1 cellular context compared by ENCODE assay signal in the genomic region with DNA sequence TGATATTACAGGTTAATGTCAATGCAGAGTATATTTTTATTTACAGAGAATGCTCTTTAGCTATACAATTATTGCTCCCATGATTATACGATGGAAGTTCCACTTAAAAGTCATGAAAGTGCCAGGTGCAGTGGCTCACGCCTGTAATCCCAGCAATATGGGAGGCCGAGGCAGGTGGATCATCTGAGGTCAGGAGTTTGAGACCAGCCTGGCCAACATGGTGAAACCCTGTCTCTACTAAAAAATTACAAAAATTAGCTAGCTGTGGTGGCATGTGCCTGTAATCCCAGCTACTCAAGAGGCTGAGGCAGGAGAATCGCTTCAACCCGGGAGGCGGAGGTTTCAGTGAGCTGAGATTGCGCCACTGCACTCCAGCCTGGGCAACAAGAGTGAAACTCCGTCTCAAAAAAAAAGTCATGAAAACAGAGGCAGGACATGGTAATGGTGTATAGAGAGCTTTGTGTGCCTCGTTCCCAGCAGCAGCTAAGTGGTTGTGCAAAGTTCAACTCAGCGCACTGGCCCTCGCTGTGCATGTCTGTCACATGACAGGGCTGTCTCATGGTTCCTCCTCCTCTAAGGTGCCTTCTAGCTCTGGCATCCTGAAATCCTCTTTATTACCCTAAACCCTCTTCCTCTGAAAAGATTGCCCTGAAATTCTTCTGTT.
TF ChIP-seq lines count a peak whose summit lies in the region.
"Not testable (repeated sequence)": the region's sequence is repeated elsewhere in the genome, so short reads cannot be mapped to it uniquely, and the experiment has no call there.

No MANE protein-coding gene starts in this region.

TF ChIP-seq in HepG2, 621 proteins besides CTCF, POLR2A, EP300 and RAD21 (continued from another document and continues in another):
- peak; percentile 89 for TF ChIP-seq PAXIP1 (CRISPR knock-in tag; conservative IDR thresholded peaks at IDR 0.05)
- TF ChIP-seq, protein P1, sequence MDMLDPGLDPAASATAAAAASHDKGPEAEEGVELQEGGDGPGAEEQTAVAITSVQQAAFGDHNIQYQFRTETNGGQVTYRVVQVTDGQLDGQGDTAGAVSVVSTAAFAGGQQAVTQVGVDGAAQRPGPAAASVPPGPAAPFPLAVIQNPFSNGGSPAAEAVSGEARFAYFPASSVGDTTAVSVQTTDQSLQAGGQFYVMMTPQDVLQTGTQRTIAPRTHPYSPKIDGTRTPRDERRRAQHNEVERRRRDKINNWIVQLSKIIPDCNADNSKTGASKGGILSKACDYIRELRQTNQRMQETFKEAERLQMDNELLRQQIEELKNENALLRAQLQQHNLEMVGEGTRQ (IDR thresholded peaks at IDR 0.05; ENCODE audit: low read depth, low read length), result peak; percentile 94
- TF ChIP-seq, protein P1 (CRISPR knock-in tag; IDR thresholded peaks at IDR 0.05; ENCODE audit: borderline replicate concordance), result peak; percentile 92; the same call in 1 of the 2 replicates
- peak; percentile 97 for TF ChIP-seq TFE3 (CRISPR knock-in tag; IDR thresholded peaks at IDR 0.05)
- TF ChIP-seq MIER2 (CRISPR knock-in tag; IDR thresholded peaks at IDR 0.05), result peak; percentile 71; the same call in 1 of the 2 replicates
- TF ChIP-seq, protein P2, sequence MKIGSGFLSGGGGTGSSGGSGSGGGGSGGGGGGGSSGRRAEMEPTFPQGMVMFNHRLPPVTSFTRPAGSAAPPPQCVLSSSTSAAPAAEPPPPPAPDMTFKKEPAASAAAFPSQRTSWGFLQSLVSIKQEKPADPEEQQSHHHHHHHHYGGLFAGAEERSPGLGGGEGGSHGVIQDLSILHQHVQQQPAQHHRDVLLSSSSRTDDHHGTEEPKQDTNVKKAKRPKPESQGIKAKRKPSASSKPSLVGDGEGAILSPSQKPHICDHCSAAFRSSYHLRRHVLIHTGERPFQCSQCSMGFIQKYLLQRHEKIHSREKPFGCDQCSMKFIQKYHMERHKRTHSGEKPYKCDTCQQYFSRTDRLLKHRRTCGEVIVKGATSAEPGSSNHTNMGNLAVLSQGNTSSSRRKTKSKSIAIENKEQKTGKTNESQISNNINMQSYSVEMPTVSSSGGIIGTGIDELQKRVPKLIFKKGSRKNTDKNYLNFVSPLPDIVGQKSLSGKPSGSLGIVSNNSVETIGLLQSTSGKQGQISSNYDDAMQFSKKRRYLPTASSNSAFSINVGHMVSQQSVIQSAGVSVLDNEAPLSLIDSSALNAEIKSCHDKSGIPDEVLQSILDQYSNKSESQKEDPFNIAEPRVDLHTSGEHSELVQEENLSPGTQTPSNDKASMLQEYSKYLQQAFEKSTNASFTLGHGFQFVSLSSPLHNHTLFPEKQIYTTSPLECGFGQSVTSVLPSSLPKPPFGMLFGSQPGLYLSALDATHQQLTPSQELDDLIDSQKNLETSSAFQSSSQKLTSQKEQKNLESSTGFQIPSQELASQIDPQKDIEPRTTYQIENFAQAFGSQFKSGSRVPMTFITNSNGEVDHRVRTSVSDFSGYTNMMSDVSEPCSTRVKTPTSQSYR (CRISPR knock-in tag; IDR thresholded peaks at IDR 0.05; ENCODE audit: borderline replicate concordance), result peak; percentile 32; the same call in 1 of the 2 replicates
- peak; percentile 76; the same call in 1 of the 2 replicates for TF ChIP-seq ZNF772 (CRISPR knock-in tag; IDR thresholded peaks at IDR 0.05)
- TF ChIP-seq, protein P3, sequence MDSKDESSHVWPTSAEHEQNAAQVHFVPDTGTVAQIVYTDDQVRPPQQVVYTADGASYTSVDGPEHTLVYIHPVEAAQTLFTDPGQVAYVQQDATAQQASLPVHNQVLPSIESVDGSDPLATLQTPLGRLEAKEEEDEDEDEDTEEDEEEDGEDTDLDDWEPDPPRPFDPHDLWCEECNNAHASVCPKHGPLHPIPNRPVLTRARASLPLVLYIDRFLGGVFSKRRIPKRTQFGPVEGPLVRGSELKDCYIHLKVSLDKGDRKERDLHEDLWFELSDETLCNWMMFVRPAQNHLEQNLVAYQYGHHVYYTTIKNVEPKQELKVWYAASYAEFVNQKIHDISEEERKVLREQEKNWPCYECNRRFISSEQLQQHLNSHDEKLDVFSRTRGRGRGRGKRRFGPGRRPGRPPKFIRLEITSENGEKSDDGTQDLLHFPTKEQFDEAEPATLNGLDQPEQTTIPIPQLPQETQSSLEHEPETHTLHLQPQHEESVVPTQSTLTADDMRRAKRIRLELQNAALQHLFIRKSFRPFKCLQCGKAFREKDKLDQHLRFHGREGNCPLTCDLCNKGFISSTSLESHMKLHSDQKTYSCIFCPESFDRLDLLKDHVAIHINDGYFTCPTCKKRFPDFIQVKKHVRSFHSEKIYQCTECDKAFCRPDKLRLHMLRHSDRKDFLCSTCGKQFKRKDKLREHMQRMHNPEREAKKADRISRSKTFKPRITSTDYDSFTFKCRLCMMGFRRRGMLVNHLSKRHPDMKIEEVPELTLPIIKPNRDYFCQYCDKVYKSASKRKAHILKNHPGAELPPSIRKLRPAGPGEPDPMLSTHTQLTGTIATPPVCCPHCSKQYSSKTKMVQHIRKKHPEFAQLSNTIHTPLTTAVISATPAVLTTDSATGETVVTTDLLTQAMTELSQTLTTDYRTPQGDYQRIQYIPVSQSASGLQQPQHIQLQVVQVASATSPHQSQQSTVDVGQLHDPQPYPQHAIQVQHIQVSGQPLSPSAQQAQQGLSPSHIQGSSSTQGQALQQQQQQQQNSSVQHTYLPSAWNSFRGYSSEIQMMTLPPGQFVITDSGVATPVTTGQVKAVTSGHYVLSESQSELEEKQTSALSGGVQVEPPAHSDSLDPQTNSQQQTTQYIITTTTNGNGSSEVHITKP (CRISPR knock-in tag; IDR thresholded peaks at IDR 0.05; ENCODE audit: low read depth), result peak; percentile 66; the same call in 1 of the 2 replicates
- not testable (repeated sequence) for TF ChIP-seq FOXP1, SOX13, SOX6 (IDR thresholded peaks at IDR 0.05)
- TF ChIP-seq FOXP1 (CRISPR knock-in tag; IDR thresholded peaks at IDR 0.05), result 0 out of 2 replicates have a peak, but pooled peaks have one; percentile 39
- TF ChIP-seq AHDC1 (CRISPR knock-in tag; IDR thresholded peaks at IDR 0.05; ENCODE audit: borderline replicate concordance), result peak; percentile 50; the same call in 1 of the 2 replicates
- TF ChIP-seq, protein P4, sequence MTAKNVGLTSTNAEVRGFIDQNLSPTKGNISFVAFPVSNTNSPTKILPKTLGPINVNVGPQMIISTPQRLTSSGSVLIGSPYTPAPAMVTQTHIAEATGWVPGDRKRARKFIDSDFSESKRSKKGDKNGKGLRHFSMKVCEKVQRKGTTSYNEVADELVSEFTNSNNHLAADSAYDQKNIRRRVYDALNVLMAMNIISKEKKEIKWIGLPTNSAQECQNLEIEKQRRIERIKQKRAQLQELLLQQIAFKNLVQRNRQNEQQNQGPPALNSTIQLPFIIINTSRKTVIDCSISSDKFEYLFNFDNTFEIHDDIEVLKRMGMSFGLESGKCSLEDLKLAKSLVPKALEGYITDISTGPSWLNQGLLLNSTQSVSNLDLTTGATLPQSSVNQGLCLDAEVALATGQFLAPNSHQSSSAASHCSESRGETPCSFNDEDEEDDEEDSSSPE (CRISPR knock-in tag; IDR thresholded peaks at IDR 0.05), result 0 out of 2 replicates have a peak, but pooled peaks have one; percentile 29
- peak; percentile 62; the same call in 1 of the 2 replicates for TF ChIP-seq BORCS8-MEF2B (CRISPR knock-in tag; IDR thresholded peaks at IDR 0.05)
- TF ChIP-seq ZNF501 (CRISPR knock-in tag; IDR thresholded peaks at IDR 0.05), result 0 out of 2 replicates have a peak, but pooled peaks have one; percentile 22
- 0 out of 2 replicates have a peak, but pooled peaks have one; percentile 28 for TF ChIP-seq ZNF746 (CRISPR knock-in tag; IDR thresholded peaks at IDR 0.05)
- peak in 1 of 2 experiments; percentile 73; a peak in 2 of 4 replicates for TF ChIP-seq SOX13 (CRISPR knock-in tag; conservative IDR thresholded peaks at IDR 0.05 in 1 of 2, IDR thresholded peaks at IDR 0.05 in 1 of 2)
- peak; percentile 73 for TF ChIP-seq FOXA3 (CRISPR knock-in tag; IDR thresholded peaks at IDR 0.05)
- peak; percentile 87 for TF ChIP-seq MAX (IDR thresholded peaks at IDR 0.05)
- peak; percentile 51; the same call in 1 of the 2 replicates for TF ChIP-seq HDAC1 (CRISPR knock-in tag; IDR thresholded peaks at IDR 0.05)
- TF ChIP-seq SOX6 (CRISPR knock-in tag; IDR thresholded peaks at IDR 0.05), result peak; percentile 80
- TF ChIP-seq SIN3B (IDR thresholded peaks at IDR 0.05; ENCODE audit: low read length), result peak; percentile 64; the same call in 1 of the 2 replicates
- TF ChIP-seq ZKSCAN8 (CRISPR knock-in tag; IDR thresholded peaks at IDR 0.05; ENCODE audit: borderline replicate concordance), result peak; percentile 84; the same call in 1 of the 2 replicates
- TF ChIP-seq YY1 (IDR thresholded peaks at IDR 0.05; ENCODE audit: insufficient read depth, insufficient replicate concordance, low read depth, low read length), result peak; percentile 64
- peak; percentile 83 for TF ChIP-seq PHF21A (CRISPR knock-in tag; IDR thresholded peaks at IDR 0.05)
- peak; percentile 54; the same call in 1 of the 3 replicates for TF ChIP-seq MXI1 (IDR thresholded peaks at IDR 0.05; ENCODE audit: borderline replicate concordance, low read depth, low read length)
